ENCODE assay signal across 20 cellular contexts in genomic region chr3:4822568-4822967, GRCh38.
DNase-seq lines count a peak whose midpoint lies in the region; ATAC-seq lines count a peak whose summit lies in the region.
"Had no signal": no experiment of that assay in that cellular context is flagged by ENCODE, and none has a peak within 500 bp of the region (broad histone marks: within the 10 kb centered on the region; RNA-seq: fewer than 3 reads in every experiment).

No MANE protein-coding gene starts in this region.

- intact Hi-C loops in posterior vena cava (cut with DNase I) = loop anchor here in 1 of 2 donors (1.0 kb wide), 1 partner anchor 45 kb away; no protein-coding TSS in a partner anchor

- peak overlapping the region; percentile 99 for H3K27ac Mint-ChIP-seq in stimulated activated naive CD8-positive, alpha-beta T cell treated with anti-CD3 and anti-CD28 coated beads, Interleukin-15, Interleukin-2, amounts not matched to agents 100 ng/mL and 50 ng/mL, for 24 hours
- peak overlapping the region; percentile 96 for H3K27ac Mint-ChIP-seq in activated T-helper 17 cell treated with anti-CD3 and anti-CD28 coated beads, Interleukin-2, amount 50 U/mL, for 72 hours
- H3K27ac Mint-ChIP-seq: activated B cell treated with CpG ODN at 0.5 μM for 24 hours, CD14-positive monocyte, mesothelial cell of epicardium had no signal

- H3K27me3 Mint-ChIP-seq in stimulated activated naive CD8-positive, alpha-beta T cell treated with anti-CD3 and anti-CD28 coated beads, Interleukin-15, Interleukin-2, amounts not matched to agents 100 ng/mL and 50 ng/mL, for 24 hours = no peaks in the 10 kb centered on the region
- H3K27me3 Mint-ChIP-seq in activated T-helper 17 cell treated with anti-CD3 and anti-CD28 coated beads, Interleukin-2, amount 50 U/mL, for 72 hours = no peaks in the 10 kb centered on the region
- H3K27me3 Mint-ChIP-seq: activated B cell treated with CpG ODN at 0.5 μM for 24 hours had no signal

- peak overlapping the region; percentile 70 for H3K4me3 Mint-ChIP-seq in stimulated activated naive CD8-positive, alpha-beta T cell treated with anti-CD3 and anti-CD28 coated beads, Interleukin-15, Interleukin-2, amounts not matched to agents 100 ng/mL and 50 ng/mL, for 24 hours
- peak overlapping the region; percentile 84 for H3K4me3 Mint-ChIP-seq in activated T-helper 17 cell treated with anti-CD3 and anti-CD28 coated beads, Interleukin-2, amount 50 U/mL, for 72 hours
- H3K4me3 Mint-ChIP-seq: activated B cell treated with CpG ODN at 0.5 μM for 24 hours, CD14-positive monocyte, mesothelial cell of epicardium had no signal

- no peak for ATAC-seq in stimulated activated naive CD8-positive, alpha-beta T cell treated with anti-CD3 and anti-CD28 coated beads, Interleukin-15, Interleukin-2, amounts not matched to agents 100 U/mL and 50 U/mL, for 24 hours
- no peak for ATAC-seq in activated T-helper 17 cell treated with anti-CD3 and anti-CD28 coated beads, Interleukin-2, amount 50 U/mL, for 72 hours (replicated peaks)
- ATAC-seq in HG03565 (IDR thresholded peaks at IDR 0.05; ENCODE audit: unreplicated experiment) = no peak
- ATAC-seq: left lung, sciatic nerve had no signal

- DNase-seq in stimulated activated naive CD8-positive, alpha-beta T cell treated with anti-CD3 and anti-CD28 coated beads, Interleukin-15, Interleukin-2, amounts not matched to agents 100 U/mL and 50 U/mL, for 24 hours = no peak
- DNase-seq in left kidney (ENCODE audit: low read depth, low spot score) (peak; percentile 19), posterior vena cava (ENCODE audit: low spot score) (no peak), NCI-H2029 (lab: John Stamatoyannopoulos, UW) (no peak), NCI-H446 treated with DMSO at 0.1 percent for 48 hours (lab: John Stamatoyannopoulos, UW) (no peak)
- DNase-seq: activated B cell treated with CpG ODN at 0.5 μM for 24 hours, cerebellar nuclear complex, DMS153, GDM1, NCI-H1105 treated with DMSO at 0.1 percent for 48 hours, NCI-H2107, NCI-H524, testis had no signal

- H3K9me3 Mint-ChIP-seq in stimulated activated naive CD8-positive, alpha-beta T cell treated with anti-CD3 and anti-CD28 coated beads, Interleukin-15, Interleukin-2, amounts not matched to agents 100 ng/mL and 50 ng/mL, for 24 hours = peaks cover under 1% of the 10 kb centered on the region
- peaks cover 4% of the 10 kb centered on the region for H3K9me3 Mint-ChIP-seq in activated T-helper 17 cell treated with anti-CD3 and anti-CD28 coated beads, Interleukin-2, amount 50 U/mL, for 72 hours
- H3K9me3 Mint-ChIP-seq: activated B cell treated with CpG ODN at 0.5 μM for 24 hours, CD14-positive monocyte had no signal

- H3K36me3 Mint-ChIP-seq in stimulated activated naive CD8-positive, alpha-beta T cell treated with anti-CD3 and anti-CD28 coated beads, Interleukin-15, Interleukin-2, amounts not matched to agents 100 ng/mL and 50 ng/mL, for 24 hours (ENCODE audit: low read depth) = peaks cover 87% of the 10 kb centered on the region
- H3K36me3 Mint-ChIP-seq in activated T-helper 17 cell treated with anti-CD3 and anti-CD28 coated beads, Interleukin-2, amount 50 U/mL, for 72 hours (ENCODE audit: low read depth) = peaks cover 97% of the 10 kb centered on the region

- peaks cover 96% of the 10 kb centered on the region for H3K4me1 Mint-ChIP-seq in stimulated activated naive CD8-positive, alpha-beta T cell treated with anti-CD3 and anti-CD28 coated beads, Interleukin-15, Interleukin-2, amounts not matched to agents 100 ng/mL and 50 ng/mL, for 24 hours (ENCODE audit: low read depth)
- H3K4me1 Mint-ChIP-seq in activated T-helper 17 cell treated with anti-CD3 and anti-CD28 coated beads, Interleukin-2, amount 50 U/mL, for 72 hours = peaks cover 80% of the 10 kb centered on the region
